In the genomic region with DNA sequence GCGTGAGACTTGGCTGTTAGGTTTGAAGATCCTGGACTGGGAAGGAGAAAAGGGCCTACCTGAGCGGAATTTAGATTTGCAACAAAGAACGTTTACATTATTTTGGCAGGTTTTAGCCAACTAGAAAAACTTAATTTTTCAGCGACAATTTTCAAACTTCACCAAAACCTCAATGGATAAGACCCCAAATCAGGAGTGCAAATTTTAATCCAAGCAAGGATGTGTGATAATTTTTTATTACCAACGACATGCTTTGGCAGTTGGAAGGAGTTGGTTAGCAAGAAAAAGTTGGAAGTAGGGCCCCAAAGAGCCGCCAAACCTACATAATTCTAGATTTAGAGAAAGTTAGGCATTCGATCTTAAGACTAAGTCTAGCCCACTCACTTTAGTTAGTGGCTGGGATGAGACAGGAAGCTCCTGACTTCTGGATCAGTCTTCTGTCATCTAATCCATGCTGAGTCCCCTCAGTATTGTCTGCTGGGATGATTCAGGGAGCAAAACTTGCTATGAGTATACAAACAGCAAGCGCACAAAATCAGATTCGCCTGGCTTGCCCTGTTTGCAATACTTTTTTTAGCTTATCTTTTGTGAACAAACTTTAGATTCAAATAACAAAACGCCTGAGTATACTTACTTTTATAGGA, we compare ENCODE assay signal across 8 cellular contexts. TPM values are rescaled to one million over a fixed set of nuclear protein-coding genes. Genes with fewer than 3 reads are reported as not detected.
DNase-seq lines count a peak whose midpoint lies in the region; ATAC-seq and TF ChIP-seq lines count a peak whose summit lies in the region.

No MANE protein-coding gene starts in this region.

- ATAC-seq in GM18873 (IDR thresholded peaks at IDR 0.05; ENCODE audit: low FRiP score, unreplicated experiment) (no peak), GM19324 (IDR thresholded peaks at IDR 0.05; ENCODE audit: low FRiP score, unreplicated experiment) (no peak)

- H3K9ac ChIP-seq in duodenal mucosa (ENCODE audit: low read depth in 1 of 2, low read length in 2 of 2), result peak overlapping the region; percentile 18 to 25

- peaks cover 0 to 3% (median 0%) of the 10 kb centered on the region in 8 donors for H3K9me3 Mint-ChIP-seq in CD4-positive, alpha-beta memory T cell
- peaks cover 4% of the 10 kb centered on the region for H3K9me3 Mint-ChIP-seq in nephron progenitor cell

- intact Hi-C loops in CD4-positive, alpha-beta memory T cell (cut with micrococcal nuclease), result loop anchor here (2.0 to 5.0 kb wide), 3 partner anchors 45 to 136 kb away; no protein-coding TSS in a partner anchor

- H3K9me3 ChIP-seq in CD4-positive, alpha-beta memory T cell (ENCODE audit: control insufficient read depth in 1 of 2, low read length in 2 of 2), result no peaks in the 10 kb centered on the region
- H3K9me3 ChIP-seq in duodenal mucosa (ENCODE audit: control insufficient read depth in 1 of 2, low read length in 2 of 2), result no peaks in the 10 kb centered on the region

- H3K4me3 Mint-ChIP-seq in CD4-positive, alpha-beta memory T cell, result peak overlapping the region; percentile 75 to 87 (median 84)
- H3K4me3 Mint-ChIP-seq in nephron progenitor cell, result peak overlapping the region; percentile 84

- no peak for DNase-seq in CD4-positive, alpha-beta memory T cell
- peak; percentile 7 for DNase-seq in NB4 (ENCODE audit: low read depth)
- DNase-seq in nephron progenitor cell, result no peak
- DNase-seq in activated CD4-positive, CD25-positive, alpha-beta regulatory T cell (lab: John Stamatoyannopoulos, UW), result no peak
- DNase-seq in central memory CD4-positive, alpha-beta T cell, result no peak

- CTCF ChIA-PET in CD4-positive, alpha-beta memory T cell (lab: Charles Lee; ENCODE audit: partially characterized antibody), result interaction anchor here (1.0 to 1.4 kb wide), 4 partner anchors 13 to 138 kb away, joined by 3 to 5 read pairs (median 3); no protein-coding TSS in a partner anchor

- H3K27ac Mint-ChIP-seq in CD4-positive, alpha-beta memory T cell, result peak overlapping the region; percentile 15 to 79 (median 72)
- peak overlapping the region; percentile 61 for H3K27ac Mint-ChIP-seq in nephron progenitor cell

- H3K27ac ChIP-seq in CD4-positive, alpha-beta memory T cell (ENCODE audit: low read depth, low read length), result no peak overlapping the region
- no peak overlapping the region for H3K27ac ChIP-seq in duodenal mucosa (ENCODE audit: low read depth, low read length)

- TF ChIP-seq CTCF in NB4 (IDR thresholded peaks at IDR 0.05; ENCODE audit: low read depth, low read length) (no peak), nephron progenitor cell (IDR thresholded peaks at IDR 0.05) (no peak)

- H3K27me3 ChIP-seq in CD4-positive, alpha-beta memory T cell (ENCODE audit: insufficient read depth, low read length), result no peaks in the 10 kb centered on the region
- H3K27me3 ChIP-seq in duodenal mucosa (ENCODE audit: control insufficient read depth in 1 of 2, insufficient read depth in 2 of 2, low read length in 2 of 2), result peaks cover 14 to 34% of the 10 kb centered on the region in 2 donors

- H3K36me3 Mint-ChIP-seq in CD4-positive, alpha-beta memory T cell, result no peaks in the 10 kb centered on the region
- H3K36me3 Mint-ChIP-seq in nephron progenitor cell (ENCODE audit: low read depth), result peaks cover 4% of the 10 kb centered on the region

- no peaks in the 10 kb centered on the region for H3K27me3 Mint-ChIP-seq in CD4-positive, alpha-beta memory T cell
- peaks cover 2% of the 10 kb centered on the region for H3K27me3 Mint-ChIP-seq in nephron progenitor cell (ENCODE audit: low read depth, poor library complexity)

- peaks cover 43% of the 10 kb centered on the region for H3K4me1 ChIP-seq in CD4-positive, alpha-beta memory T cell (ENCODE audit: insufficient read depth, low read length)
- H3K4me1 ChIP-seq in duodenal mucosa (ENCODE audit: control insufficient read depth in 1 of 2, insufficient read depth in 2 of 2, low read length in 2 of 2), result peaks cover 0 to 13% of the 10 kb centered on the region in 2 donors

- POLR2A ChIA-PET in CD4-positive, alpha-beta memory T cell (lab: Charles Lee; ENCODE audit: partially characterized antibody), result interaction anchor here (1.1 kb wide), 1 partner anchor 132 kb away, joined by 3 read pairs; no protein-coding TSS in a partner anchor

- H3K36me3 ChIP-seq in CD4-positive, alpha-beta memory T cell (ENCODE audit: insufficient read depth, low read length), result no peaks in the 10 kb centered on the region
- H3K36me3 ChIP-seq in duodenal mucosa (ENCODE audit: control insufficient read depth in 1 of 2, insufficient read depth in 2 of 2, low read length in 2 of 2), result no peaks in the 10 kb centered on the region

- H3K4me3 ChIP-seq in CD4-positive, alpha-beta memory T cell (ENCODE audit: low read length in 2 of 2), result no peak overlapping the region
- H3K4me3 ChIP-seq in NB4 (ENCODE audit: low read depth, low read length) (peak overlapping the region; percentile 46), duodenal mucosa (ENCODE audit: low read depth in 1 of 2, low read length in 2 of 2) (peak overlapping the region; percentile 49 to 61)

- TF ChIP-seq POLR2A in NB4 (IDR thresholded peaks at IDR 0.05; ENCODE audit: extremely low read depth, insufficient read length), result no peak

- H3K4me1 Mint-ChIP-seq in CD4-positive, alpha-beta memory T cell, result peaks cover 15 to 39% (median 24%) of the 10 kb centered on the region in 4 donors
- H3K4me1 Mint-ChIP-seq in nephron progenitor cell, result peaks cover 55% of the 10 kb centered on the region

RNA-seq across cellular contexts. Expression of a gene that starts 0.8 kb away (rescaled TPM):
- total RNA-seq in CD4-positive, alpha-beta memory T cell, result 10 to 100 TPM; 22.4 to 26.5 TPM
- 10 to 100 TPM; 14.3 to 18.7 TPM for polyA plus RNA-seq in CD4-positive, alpha-beta memory T cell

Comparison
In these comparisons a context has a peak if more than half of its experiments do, and no peak if none do; other contexts are left out.
1. H3K4me3 ChIP-seq: peak in NB4 (single experiment) and duodenal mucosa (2 of 2); none in CD4-positive, alpha-beta memory T cell (0 of 2).